In the genomic region with DNA sequence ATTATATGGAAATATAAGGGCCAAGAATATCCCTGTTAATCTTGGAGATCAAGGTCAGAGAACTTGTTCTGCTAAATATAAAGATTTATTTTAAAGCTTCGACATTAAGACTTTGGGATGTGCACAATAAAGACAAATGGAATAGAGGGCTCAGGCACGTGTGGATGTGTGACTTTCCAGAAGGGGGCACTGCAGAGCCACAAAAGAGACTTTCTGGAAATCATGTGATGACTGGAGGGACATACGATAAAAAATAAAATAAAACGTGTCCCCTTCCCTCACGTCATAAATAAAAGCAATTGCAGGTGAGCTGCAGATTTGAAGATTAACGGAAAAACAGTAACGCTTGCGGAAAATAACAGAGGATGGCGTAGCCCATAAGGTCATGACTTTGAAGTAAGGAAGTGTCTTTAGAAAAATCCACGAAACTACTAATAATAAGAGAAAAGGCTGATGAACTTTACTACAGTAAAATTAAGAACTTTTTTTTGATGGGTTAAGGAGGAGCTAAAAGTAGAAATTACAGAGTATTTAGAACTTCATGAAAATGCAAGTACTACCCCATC, we compare ENCODE assay signal across 8 cellular contexts. TPM values are rescaled to one million over a fixed set of nuclear protein-coding genes. Genes with fewer than 3 reads are reported as not detected.
DNase-seq lines count a peak whose midpoint lies in the region; ATAC-seq and TF ChIP-seq lines count a peak whose summit lies in the region.

No MANE protein-coding gene starts in this region.

- no peaks in the 10 kb centered on the region for H3K9me3 ChIP-seq in AG04450 (ENCODE audit: control insufficient read depth, insufficient read depth, low read length)

- POLR2A ChIA-PET in AG04450 (lab: Yijun Ruan, JAX): no interaction called here

- H3K4me3 ChIP-seq in AG04450 (ENCODE audit: low read depth, low read length) (no peak overlapping the region), kidney epithelial cell (ENCODE audit: low read depth, low read length) (no peak overlapping the region)

- H3K27me3 ChIP-seq in AG04450 (ENCODE audit: control insufficient read depth, insufficient read depth, low read length) (peaks cover 3% of the 10 kb centered on the region), kidney epithelial cell (ENCODE audit: control insufficient read depth, insufficient read depth, low read length) (peaks cover 2% of the 10 kb centered on the region)

- no peaks in the 10 kb centered on the region for H3K36me3 ChIP-seq in kidney epithelial cell (ENCODE audit: control insufficient read depth, insufficient read depth, low read length)

- peak; percentile 71; the same call in 2 of the 3 replicates for ATAC-seq in SK-N-SH treated with all-trans-retinoic acid at 6 μM for 48 hours
- ATAC-seq in HG02798 (IDR thresholded peaks at IDR 0.05; ENCODE audit: poor library complexity, unreplicated experiment): no peak

- TF ChIP-seq CTCF in AG04450 (IDR thresholded peaks at IDR 0.05; ENCODE audit: low read depth, low read length) (peak; percentile 54), kidney epithelial cell (IDR thresholded peaks at IDR 0.05; ENCODE audit: insufficient read depth, low read length, poor library complexity, severe bottlenecking) (peak; percentile 41)

- DNase-seq in AG04450 (ENCODE audit: low read depth, low spot score) (no peak), GM19238 (ENCODE audit: insufficient read length, low spot score) (peak; percentile 10), amniotic epithelial cell (ENCODE audit: low read depth) (peak; percentile 32), kidney epithelial cell (ENCODE audit: low read depth) (no peak), Ammon's horn (ENCODE audit: low spot score) (no peak)
- DNase-seq in stimulated activated CD8-positive, alpha-beta memory T cell treated with anti-CD3 and anti-CD28 coated beads, Interleukin-15, amount 100 ng/mL, for 1 hour (ENCODE audit: low read depth): peak; percentile 26

- no peak overlapping the region for H3K27ac ChIP-seq in AG04450 (ENCODE audit: low read depth, low read length)

- CTCF ChIA-PET in AG04450 (lab: Charles Lee): interaction anchor here (0.6 to 3.2 kb wide), 14 partner anchors 9 to 1736 kb away, joined by 3 to 29 read pairs (median 4); a partner anchor contains a TSS

TF ChIP-seq in SK-N-SH treated with all-trans-retinoic acid at 6 μM for 48 hours, 23 proteins besides CTCF, POLR2A, EP300 and RAD21:
- TF ChIP-seq, protein P1, sequence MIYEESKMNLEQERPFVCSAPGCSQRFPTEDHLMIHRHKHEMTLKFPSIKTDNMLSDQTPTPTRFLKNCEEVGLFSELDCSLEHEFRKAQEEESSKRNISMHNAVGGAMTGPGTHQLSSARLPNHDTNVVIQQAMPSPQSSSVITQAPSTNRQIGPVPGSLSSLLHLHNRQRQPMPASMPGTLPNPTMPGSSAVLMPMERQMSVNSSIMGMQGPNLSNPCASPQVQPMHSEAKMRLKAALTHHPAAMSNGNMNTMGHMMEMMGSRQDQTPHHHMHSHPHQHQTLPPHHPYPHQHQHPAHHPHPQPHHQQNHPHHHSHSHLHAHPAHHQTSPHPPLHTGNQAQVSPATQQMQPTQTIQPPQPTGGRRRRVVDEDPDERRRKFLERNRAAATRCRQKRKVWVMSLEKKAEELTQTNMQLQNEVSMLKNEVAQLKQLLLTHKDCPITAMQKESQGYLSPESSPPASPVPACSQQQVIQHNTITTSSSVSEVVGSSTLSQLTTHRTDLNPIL (CRISPR knock-in tag; IDR thresholded peaks at IDR 0.05; ENCODE audit: low read depth): no peak
- no peak for TF ChIP-seq GLIS3 (CRISPR knock-in tag; IDR thresholded peaks at IDR 0.05)

RNA-seq across cellular contexts. Expression of a gene that starts 9.4 kb away (rescaled TPM):
- 5.9 and 6.0 TPM in 2 replicates for polyA plus RNA-seq in AG04450 (2011; rRNA removed)
- 10.1 and 12.7 TPM in 2 replicates for polyA minus RNA-seq in AG04450 (2011; rRNA and poly(A)+ RNA removed)
- total RNA-seq in kidney epithelial cell: 9.0 and 11.4 TPM in 2 replicates

RNA-seq across cellular contexts. Expression of a gene that starts 41.2 kb away (rescaled TPM):
- 15.4 and 23.4 TPM in 2 replicates for polyA plus RNA-seq in AG04450 (2011; rRNA removed)
- polyA minus RNA-seq in AG04450 (2011; rRNA and poly(A)+ RNA removed): 11.5 and 22.3 TPM in 2 replicates
- total RNA-seq in kidney epithelial cell: 4.6 and 6.1 TPM in 2 replicates

RNA-seq across cellular contexts. Expression of a gene that starts 55.6 kb away (rescaled TPM):
- 61.6 and 65.5 TPM in 2 replicates for polyA plus RNA-seq in AG04450 (2011; rRNA removed)
- polyA minus RNA-seq in AG04450 (2011; rRNA and poly(A)+ RNA removed): 50.0 and 51.1 TPM in 2 replicates
- total RNA-seq in kidney epithelial cell: 54.6 and 70.7 TPM in 2 replicates

Comparison
In these comparisons a context has a peak if more than half of its experiments do, and no peak if none do; other contexts are left out.
1. DNase-seq: peak in GM19238 (single experiment), amniotic epithelial cell (single experiment) and stimulated activated CD8-positive, alpha-beta memory T cell treated with anti-CD3 and anti-CD28 coated beads, Interleukin-15, amount 100 ng/mL, for 1 hour (single experiment); none in AG04450 (single experiment), kidney epithelial cell (single experiment) and Ammon's horn (single experiment).